Comparison of ENCODE assay signal across 30 cellular contexts in the genomic region with DNA sequence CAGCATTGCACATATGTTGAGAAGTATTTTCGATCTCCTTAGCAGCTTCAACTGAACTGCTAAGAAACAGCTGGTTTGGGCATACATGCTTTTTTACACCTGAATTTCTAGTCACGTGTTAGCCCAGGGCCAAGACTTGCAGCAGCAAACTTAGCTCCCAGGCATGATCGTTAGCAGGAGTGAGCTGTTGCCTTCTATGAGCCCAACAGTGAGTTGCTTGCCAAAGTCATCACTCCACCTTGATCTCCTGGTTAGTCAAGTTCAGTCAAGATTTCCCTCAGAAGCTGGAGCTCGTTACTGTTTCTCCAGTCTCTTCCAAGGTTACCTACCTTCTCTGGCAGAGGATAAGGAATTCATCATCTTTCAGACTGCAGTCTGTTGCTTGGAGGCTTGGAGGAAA.
"Had no signal": no experiment of that assay in that cellular context is flagged by ENCODE, and none has a peak within 500 bp of the region (broad histone marks: within the 10 kb centered on the region; RNA-seq: fewer than 3 reads in every experiment).

No MANE protein-coding gene starts in this region.

- H3K9me3 ChIP-seq: gastroesophageal sphincter, heart left ventricle, left lung, mucosa of descending colon, prostate gland, right atrium auricular region, suprapubic skin, transverse colon, vagina had no signal

- H3K79me2 ChIP-seq: hepatocyte had no signal

- H3K27ac ChIP-seq: coronary artery, gastroesophageal sphincter, heart left ventricle, hepatocyte, left lung, prostate gland, right atrium auricular region, suprapubic skin, transverse colon, vagina had no signal

- H3K4me1 ChIP-seq: heart left ventricle, left lung, prostate gland, right atrium auricular region, suprapubic skin, transverse colon, vagina had no signal

- H3K36me3 Mint-ChIP-seq: mesothelial cell of epicardium; naive B cell; natural killer cell treated with Interleukin-12 subunit alpha and Interleukin-12 subunit beta and Interleukin-15 and Interleukin-18, amount 100 ng/mL, for 72 hours had no signal

- FAIRE-seq: endothelial cell of umbilical vein had no signal

- ATAC-seq: gastroesophageal sphincter; heart left ventricle; left cardiac atrium; left lung; mucosa of descending colon; natural killer cell treated with Interleukin-12 subunit alpha and Interleukin-12 subunit beta and Interleukin-15 and Interleukin-18, amount 100 ng/mL, for 72 hours; sciatic nerve; stimulated activated naive CD8-positive, alpha-beta T cell treated with anti-CD3 and anti-CD28 coated beads, Interleukin-15, amount 100 ng/mL, for 72 hours had no signal

- H3K9me3 Mint-ChIP-seq: mesothelial cell of epicardium, naive B cell, neural crest cell had no signal

- H3K27me3 Mint-ChIP-seq: stimulated activated naive CD8-positive, alpha-beta T cell treated with anti-CD3 and anti-CD28 coated beads, Interleukin-15, amount 100 ng/mL, for 72 hours had no signal

- H3K4me2 ChIP-seq: hepatocyte, smooth muscle cell had no signal

- H3K36me3 ChIP-seq: gastroesophageal sphincter, heart left ventricle, left lung, prostate gland, right atrium auricular region, suprapubic skin, transverse colon, vagina had no signal

- H3K27ac Mint-ChIP-seq: mesothelial cell of epicardium; naive B cell; natural killer cell treated with Interleukin-12 subunit alpha and Interleukin-12 subunit beta and Interleukin-15 and Interleukin-18, amount 100 ng/mL, for 72 hours; stimulated activated naive CD8-positive, alpha-beta T cell treated with anti-CD3 and anti-CD28 coated beads, Interleukin-15, amount 100 ng/mL, for 72 hours had no signal

- H3K4me3 ChIP-seq: coronary artery, gastroesophageal sphincter, heart left ventricle, hepatocyte, left lung, mucosa of descending colon, prostate gland, right atrium auricular region, smooth muscle cell, suprapubic skin, transverse colon, vagina had no signal

- DNase-seq: dermis blood vessel endothelial cell; effector memory CD4-positive, alpha-beta T cell; erythroblast; foreskin fibroblast; heart left ventricle; left cardiac atrium; left lung; mesenchymal stem cell; mucosa of descending colon; naive B cell; stimulated activated CD4-positive, alpha-beta T cell treated with anti-CD3 and anti-CD28 coated beads, Interleukin-12 subunit alpha, Interleukin-12 subunit beta, amount 100 ng/mL, for 4 hours; stimulated activated CD4-positive, alpha-beta T cell treated with anti-CD3 and anti-CD28 coated beads, Interleukin-1b, Interleukin-23, amount 100 ng/mL, for 48 hours; stimulated activated CD4-positive, alpha-beta T cell treated with anti-CD3 and anti-CD28 coated beads, Interleukin-4, amount 100 ng/mL, for 1 hour; stimulated activated CD8-positive, alpha-beta memory T cell treated with anti-CD3 and anti-CD28 coated beads, Interleukin-4, amount 100 ng/mL, for 48 hours; stimulated activated naive CD4-positive, alpha-beta T cell; stimulated activated naive CD8-positive, alpha-beta T cell treated with anti-CD3 and anti-CD28 coated beads, Interleukin-15, amount 100 ng/mL, for 72 hours; transverse colon had no signal

- H3K4me3 Mint-ChIP-seq: mesothelial cell of epicardium; naive B cell; natural killer cell treated with Interleukin-12 subunit alpha and Interleukin-12 subunit beta and Interleukin-15 and Interleukin-18, amount 100 ng/mL, for 72 hours; neural crest cell; stimulated activated naive CD8-positive, alpha-beta T cell treated with anti-CD3 and anti-CD28 coated beads, Interleukin-15, amount 100 ng/mL, for 72 hours had no signal

- H3K4me1 Mint-ChIP-seq: naive B cell; stimulated activated naive CD8-positive, alpha-beta T cell treated with anti-CD3 and anti-CD28 coated beads, Interleukin-15, amount 100 ng/mL, for 72 hours had no signal

- H3K27me3 ChIP-seq: gastroesophageal sphincter, hepatocyte, left lung, right atrium auricular region, suprapubic skin, transverse colon, vagina had no signal

- H2AFZ ChIP-seq: hepatocyte had no signal
